ENCODE assay signal across 2 cellular contexts in genomic region chr20:41342474-41343464, GRCh38.
TF ChIP-seq lines count a peak whose summit lies in the region.

No MANE protein-coding gene starts in this region.

TF ChIP-seq in IMR-90, 13 proteins besides CTCF, POLR2A, EP300 and RAD21:
- TF ChIP-seq MAFK (IDR thresholded peaks at IDR 0.05; ENCODE audit: low read depth, low read length): peak; percentile 61
- TF ChIP-seq CHD1 (IDR thresholded peaks at IDR 0.05; ENCODE audit: low read depth, low read length): no peak
TF ChIP-seq in IMR-90: peak in this region for 1.

TF ChIP-seq in SK-N-SH, 30 proteins besides CTCF, POLR2A, EP300 and RAD21:
- TF ChIP-seq IRF3 (IDR thresholded peaks at IDR 0.05; ENCODE audit: low read depth, low read length) (no peak), TEAD4 (IDR thresholded peaks at IDR 0.05; ENCODE audit: borderline replicate concordance, insufficient read depth) (no peak), EZH2phosphoT487 (IDR thresholded peaks at IDR 0.05; ENCODE audit: borderline replicate concordance, low read depth) (no peak), MEF2A (IDR thresholded peaks at IDR 0.05; ENCODE audit: borderline replicate concordance, low read depth) (no peak), TAF1 (IDR thresholded peaks at IDR 0.05; ENCODE audit: borderline replicate concordance, low read depth, low read length) (no peak), SMC3 (IDR thresholded peaks at IDR 0.05; ENCODE audit: low read depth, low read length) (no peak), FOSL2 (IDR thresholded peaks at IDR 0.05; ENCODE audit: borderline replicate concordance, low read depth) (no peak), NRF1 (IDR thresholded peaks at IDR 0.05; ENCODE audit: low read depth, low read length) (no peak), GATA2 (CRISPR knock-in tag; IDR thresholded peaks at IDR 0.05) (no peak)
